In genomic region chr10:12413369-12413711, GRCh38 we compare ENCODE assay signal across 20 cellular contexts.
DNase-seq lines count a peak whose midpoint lies in the region; ATAC-seq and TF ChIP-seq lines count a peak whose summit lies in the region.
"Had no signal": no experiment of that assay in that cellular context is flagged by ENCODE, and none has a peak within 500 bp of the region (broad histone marks: within the 10 kb centered on the region; RNA-seq: fewer than 3 reads in every experiment).

No MANE protein-coding gene starts in this region.

- intact Hi-C loops in CD4-positive, alpha-beta T cell (cut with DNase I, micrococcal nuclease): no loop called here
- intact Hi-C loops in activated T-helper 1 cell treated with anti-CD3 and anti-CD28 coated beads, Interleukin-12 subunit alpha, Interleukin-12 subunit beta, Interleukin-2, Interleukin-4 antibody, amounts not matched to agents 30 ng/mL and 10 ng/mL and 1 ng/mL, durations not matched to agents 14 hours and 24 hours and 36 hours (cut with micrococcal nuclease): loop anchor here (5.0 kb wide), 2 partner anchors 151 to 289 kb away; no protein-coding TSS in a partner anchor

- H3K4me3 ChIP-seq in CD8-positive, alpha-beta memory T cell (ENCODE audit: low read length): no peak overlapping the region
- H3K4me3 ChIP-seq: ascending aorta, pancreas, right atrium auricular region, transverse colon had no signal

- peak overlapping the region; percentile 0 for H3K27ac Mint-ChIP-seq in CD4-positive, alpha-beta T cell
- peak overlapping the region in 7 of 8 donors; percentile 0 to 68 (median 5) for H3K27ac Mint-ChIP-seq in CD8-positive, alpha-beta memory T cell
- H3K27ac Mint-ChIP-seq in activated T-helper 1 cell treated with anti-CD3 and anti-CD28 coated beads, Interleukin-12 subunit alpha, Interleukin-12 subunit beta, Interleukin-2, Interleukin-4 antibody, amounts not matched to agents 30 ng/mL and 10 ng/mL and 1 ng/mL, durations not matched to agents 14 hours and 24 hours and 36 hours: peak overlapping the region; percentile 2
- H3K27ac Mint-ChIP-seq in memory B cell: peak overlapping the region; percentile 6
- no peak overlapping the region for H3K27ac Mint-ChIP-seq in activated CD8-positive, alpha-beta memory T cell treated with anti-CD3 and anti-CD28 coated beads, Interleukin-2, amount 10 ng/mL, durations not matched to agents 7 days and 5 days

- H3K36me3 ChIP-seq in CD8-positive, alpha-beta memory T cell (ENCODE audit: insufficient read depth, low read length): no peaks in the 10 kb centered on the region
- H3K36me3 ChIP-seq: ascending aorta, pancreas, right atrium auricular region, transverse colon had no signal

- H3K27me3 ChIP-seq in CD4-positive, alpha-beta T cell (ENCODE audit: control insufficient read depth, insufficient read depth, low read length): no peaks in the 10 kb centered on the region
- no peaks in the 10 kb centered on the region for H3K27me3 ChIP-seq in CD8-positive, alpha-beta memory T cell (ENCODE audit: insufficient read depth, low read length, poor library complexity, severe bottlenecking)
- H3K27me3 ChIP-seq: ascending aorta, pancreas, right atrium auricular region, transverse colon had no signal

- H3K4me3 Mint-ChIP-seq in CD4-positive, alpha-beta T cell: no peak overlapping the region
- peak overlapping the region in 2 of 7 donors; percentile 0 to 55 for H3K4me3 Mint-ChIP-seq in CD8-positive, alpha-beta memory T cell
- H3K4me3 Mint-ChIP-seq in activated T-helper 1 cell treated with anti-CD3 and anti-CD28 coated beads, Interleukin-12 subunit alpha, Interleukin-12 subunit beta, Interleukin-2, Interleukin-4 antibody, amounts not matched to agents 30 ng/mL and 10 ng/mL and 1 ng/mL, durations not matched to agents 14 hours and 24 hours and 36 hours: no peak overlapping the region
- H3K4me3 Mint-ChIP-seq in memory B cell: no peak overlapping the region
- H3K4me3 Mint-ChIP-seq in activated CD8-positive, alpha-beta memory T cell treated with anti-CD3 and anti-CD28 coated beads, Interleukin-2, amount 10 ng/mL, durations not matched to agents 7 days and 5 days: no peak overlapping the region

- no peaks in the 10 kb centered on the region for H3K9me3 ChIP-seq in CD4-positive, alpha-beta T cell (ENCODE audit: control insufficient read depth, low read length)
- no peaks in the 10 kb centered on the region for H3K9me3 ChIP-seq in CD8-positive, alpha-beta memory T cell (ENCODE audit: low read length)
- H3K9me3 ChIP-seq: ascending aorta, pancreas, right atrium auricular region, transverse colon had no signal

- H3K27ac ChIP-seq in CD4-positive, alpha-beta T cell (ENCODE audit: low read depth, low read length): no peak overlapping the region
- no peak overlapping the region for H3K27ac ChIP-seq in CD8-positive, alpha-beta memory T cell (ENCODE audit: low read depth, low read length)
- H3K27ac ChIP-seq: ascending aorta, pancreas, transverse colon had no signal

- H3K27me3 Mint-ChIP-seq in CD4-positive, alpha-beta T cell: no peaks in the 10 kb centered on the region
- peaks cover 0 to 2% of the 10 kb centered on the region in 2 donors for H3K27me3 Mint-ChIP-seq in CD8-positive, alpha-beta memory T cell
- H3K27me3 Mint-ChIP-seq in activated T-helper 1 cell treated with anti-CD3 and anti-CD28 coated beads, Interleukin-12 subunit alpha, Interleukin-12 subunit beta, Interleukin-2, Interleukin-4 antibody, amounts not matched to agents 30 ng/mL and 10 ng/mL and 1 ng/mL, durations not matched to agents 14 hours and 24 hours and 36 hours (ENCODE audit: insufficient read depth): peaks cover 4% of the 10 kb centered on the region
- H3K27me3 Mint-ChIP-seq in memory B cell: no peaks in the 10 kb centered on the region
- H3K27me3 Mint-ChIP-seq in activated CD8-positive, alpha-beta memory T cell treated with anti-CD3 and anti-CD28 coated beads, Interleukin-2, amount 10 ng/mL, durations not matched to agents 7 days and 5 days: peaks cover 9% of the 10 kb centered on the region

- ATAC-seq in CD4-positive, alpha-beta T cell (ENCODE audit: poor library complexity): peak; percentile 25
- no peak for ATAC-seq in memory B cell (ENCODE audit: low read depth)
- no peak for ATAC-seq in activated CD8-positive, alpha-beta memory T cell treated with anti-CD3 and anti-CD28 coated beads, Interleukin-2, amount 10 ng/mL, durations not matched to agents 7 days and 5 days
- ATAC-seq: left ventricle myocardium superior, Panc1, pancreas had no signal

- H3K36me3 Mint-ChIP-seq in CD4-positive, alpha-beta T cell (ENCODE audit: low read depth): peaks cover 19% of the 10 kb centered on the region
- H3K36me3 Mint-ChIP-seq in CD8-positive, alpha-beta memory T cell: peaks cover 2 to 9% (median 8%) of the 10 kb centered on the region in 3 donors
- H3K36me3 Mint-ChIP-seq in activated T-helper 1 cell treated with anti-CD3 and anti-CD28 coated beads, Interleukin-12 subunit alpha, Interleukin-12 subunit beta, Interleukin-2, Interleukin-4 antibody, amounts not matched to agents 30 ng/mL and 10 ng/mL and 1 ng/mL, durations not matched to agents 14 hours and 24 hours and 36 hours (ENCODE audit: low read depth): peaks cover 8% of the 10 kb centered on the region
- peaks cover 21% of the 10 kb centered on the region for H3K36me3 Mint-ChIP-seq in memory B cell
- H3K36me3 Mint-ChIP-seq in activated CD8-positive, alpha-beta memory T cell treated with anti-CD3 and anti-CD28 coated beads, Interleukin-2, amount 10 ng/mL, durations not matched to agents 7 days and 5 days: peaks cover 2% of the 10 kb centered on the region

- H3K9me3 Mint-ChIP-seq in CD4-positive, alpha-beta T cell: peaks cover 3% of the 10 kb centered on the region
- H3K9me3 Mint-ChIP-seq in CD8-positive, alpha-beta memory T cell: no peaks in the 10 kb centered on the region
- H3K9me3 Mint-ChIP-seq in activated T-helper 1 cell treated with anti-CD3 and anti-CD28 coated beads, Interleukin-12 subunit alpha, Interleukin-12 subunit beta, Interleukin-2, Interleukin-4 antibody, amounts not matched to agents 30 ng/mL and 10 ng/mL and 1 ng/mL, durations not matched to agents 14 hours and 24 hours and 36 hours: peaks cover 10% of the 10 kb centered on the region
- peaks cover 2% of the 10 kb centered on the region for H3K9me3 Mint-ChIP-seq in memory B cell
- peaks cover 3% of the 10 kb centered on the region for H3K9me3 Mint-ChIP-seq in activated CD8-positive, alpha-beta memory T cell treated with anti-CD3 and anti-CD28 coated beads, Interleukin-2, amount 10 ng/mL, durations not matched to agents 7 days and 5 days (ENCODE audit: low read depth)

- TF ChIP-seq CTCF in CD4-positive, alpha-beta T cell (IDR thresholded peaks at IDR 0.05): no peak

- H3K4me1 Mint-ChIP-seq in CD4-positive, alpha-beta T cell (ENCODE audit: low read depth): peaks cover 53% of the 10 kb centered on the region
- H3K4me1 Mint-ChIP-seq in CD8-positive, alpha-beta memory T cell: peaks cover 41 to 42% (median 41%) of the 10 kb centered on the region in 3 donors
- peaks cover 20% of the 10 kb centered on the region for H3K4me1 Mint-ChIP-seq in activated T-helper 1 cell treated with anti-CD3 and anti-CD28 coated beads, Interleukin-12 subunit alpha, Interleukin-12 subunit beta, Interleukin-2, Interleukin-4 antibody, amounts not matched to agents 30 ng/mL and 10 ng/mL and 1 ng/mL, durations not matched to agents 14 hours and 24 hours and 36 hours (ENCODE audit: low read depth)
- peaks cover 30% of the 10 kb centered on the region for H3K4me1 Mint-ChIP-seq in memory B cell
- peaks cover 14% of the 10 kb centered on the region for H3K4me1 Mint-ChIP-seq in activated CD8-positive, alpha-beta memory T cell treated with anti-CD3 and anti-CD28 coated beads, Interleukin-2, amount 10 ng/mL, durations not matched to agents 7 days and 5 days

- peaks cover 10% of the 10 kb centered on the region for H3K4me1 ChIP-seq in CD8-positive, alpha-beta memory T cell (ENCODE audit: insufficient read depth, low read length)
- H3K4me1 ChIP-seq: ascending aorta had no signal

- no peak for DNase-seq in CD4-positive, alpha-beta T cell
- no peak for DNase-seq in CD8-positive, alpha-beta memory T cell
- no peak for DNase-seq in activated T-helper 1 cell treated with anti-CD3 and anti-CD28 coated beads, Interleukin-12 subunit alpha, Interleukin-12 subunit beta, Interleukin-2, Interleukin-4 antibody, amounts not matched to agents 30 ng/mL and 10 ng/mL and 1 ng/mL, durations not matched to agents 14 hours and 24 hours and 36 hours (ENCODE audit: low spot score)
- no peak for DNase-seq in memory B cell (ENCODE audit: low spot score in 2 of 2)
- DNase-seq in activated CD8-positive, alpha-beta memory T cell treated with anti-CD3 and anti-CD28 coated beads, Interleukin-2, amount 10 ng/mL, durations not matched to agents 7 days and 5 days: no peak
- DNase-seq in stimulated activated CD8-positive, alpha-beta memory T cell treated with anti-CD3 and anti-CD28 coated beads, Interleukin-4, amount 100 ng/mL, for 48 hours: no peak
- no peak for DNase-seq in NCI-H82 (lab: John Stamatoyannopoulos, UW)
- DNase-seq: activated naive CD4-positive, alpha-beta T cell; DMS79 treated with DMSO at 0.1 percent for 48 hours; islet precursor cell; Kasumi-1; left ventricle myocardium superior; midbrain; pancreas; SHP77 treated with DMSO at 0.1 percent for 48 hours; SW 1271; transverse colon had no signal

- CTCF ChIA-PET in CD4-positive, alpha-beta T cell (lab: Charles Lee): no interaction called here
- CTCF ChIA-PET in CD8-positive, alpha-beta memory T cell (lab: Charles Lee): no interaction called here
- CTCF ChIA-PET in activated CD8-positive, alpha-beta memory T cell treated with anti-CD3 and anti-CD28 coated beads, Interleukin-2, amount 10 ng/mL, durations not matched to agents 7 days and 5 days (lab: Charles Lee): no interaction called here

- POLR2A ChIA-PET in CD4-positive, alpha-beta T cell (lab: Charles Lee): no interaction called here
- POLR2A ChIA-PET in CD8-positive, alpha-beta memory T cell (lab: Charles Lee): no interaction called here
